8 cellular contexts compared by ENCODE assay signal in the genomic region with DNA sequence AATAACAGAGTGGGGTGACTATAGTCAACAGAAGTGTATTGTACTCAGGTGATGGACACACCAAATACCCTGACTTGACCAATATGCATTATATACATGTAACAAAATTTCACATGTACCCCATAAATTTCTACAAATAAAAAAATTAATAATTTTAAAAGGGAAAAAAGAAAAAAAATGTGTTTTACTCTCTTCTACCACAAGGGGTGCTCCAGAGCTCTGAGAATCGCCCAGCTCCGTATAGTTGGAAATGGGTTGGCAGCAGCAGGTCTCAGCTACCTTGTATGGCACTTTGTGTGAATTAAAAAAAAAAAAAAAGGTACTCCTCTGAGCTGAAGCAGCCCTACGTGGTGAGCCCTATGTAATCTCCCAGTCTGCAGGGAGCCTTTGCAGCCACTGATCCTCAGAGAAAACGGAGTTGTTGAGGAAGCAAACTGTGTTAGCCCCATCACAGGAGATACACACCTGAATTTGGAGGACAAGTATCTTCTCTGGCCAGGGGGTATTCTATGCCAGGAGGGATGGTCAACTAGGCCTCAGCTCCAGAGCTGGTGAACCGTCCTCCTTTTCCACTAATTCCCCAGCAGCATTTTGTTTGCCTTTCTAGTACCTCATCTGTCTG. TPM values are rescaled to one million over a fixed set of nuclear protein-coding genes. Genes with fewer than 3 reads are reported as not detected.
DNase-seq lines count a peak whose midpoint lies in the region; ATAC-seq, FAIRE-seq and TF ChIP-seq lines count a peak whose summit lies in the region.

No MANE protein-coding gene starts in this region.

- no peak for TF ChIP-seq POLR2A in K562 (conservative IDR thresholded peaks at IDR 0.05)

- H3K4me1 Mint-ChIP-seq in HFFc6 (ENCODE audit: low read depth) (no peaks in the 10 kb centered on the region), mesothelial cell of epicardium (no peaks in the 10 kb centered on the region)

- no peaks in the 10 kb centered on the region for H3K79me2 ChIP-seq in K562 (ENCODE audit: control insufficient read depth, insufficient read depth, low read length)

- peak overlapping the region; percentile 39; the same call in 1 of the 2 replicates for H2AFZ ChIP-seq in K562 (ENCODE audit: low read depth, low read length)

- CTCF ChIA-PET in K562 (lab: Yijun Ruan, JAX; ENCODE audit: low intra/inter-chr PET ratio), result no interaction called here

- no peak overlapping the region for H3K27ac ChIP-seq in K562 (ENCODE audit: extremely low read depth, low read depth, low read length)

- in situ Hi-C loops in K562 (cut with MboI), result no loop called here

- H3K27ac Mint-ChIP-seq in HFFc6 (no peak overlapping the region), mesothelial cell of epicardium (no peak overlapping the region)

- no peak overlapping the region for H3K4me3 ChIP-seq in K562

- H3K27me3 Mint-ChIP-seq in HFFc6 (ENCODE audit: insufficient read depth), result peaks cover 7% of the 10 kb centered on the region
- peaks cover 3% of the 10 kb centered on the region for H3K27me3 Mint-ChIP-seq in mesothelial cell of epicardium (ENCODE audit: low read depth)

- DNase-seq in EH (ENCODE audit: low read depth), result peak; percentile 2
- DNase-seq in HFFc6, result no peak
- peak in 3 of 4 experiments; percentile 18 to 25 (median 18) for DNase-seq in K562 (ENCODE audit: extremely low read depth in 1 of 4, low spot score in 3 of 4)
- no peak for DNase-seq in mesothelial cell of epicardium (ENCODE audit: low spot score in 2 of 2, unreplicated experiment in 2 of 2)
- no peak for DNase-seq in amniotic stem cell (lab: John Stamatoyannopoulos, UW)
- no peak for DNase-seq in SHP77 (lab: John Stamatoyannopoulos, UW)
- no peak for DNase-seq in mucosa of gallbladder (ENCODE audit: low spot score)

- peak; percentile 72 for TF ChIP-seq CTCF in HFFc6 (IDR thresholded peaks at IDR 0.05)
- TF ChIP-seq CTCF in K562 (IDR thresholded peaks at IDR 0.05 in 2 of 3, conservative IDR thresholded peaks at IDR 0.05 in 1 of 3; ENCODE audit: insufficient read depth in 2 of 3, low read depth in 1 of 3, low read length in 3 of 3), result peak; percentile 38 to 58 (median 41); a peak in 4 of 6 replicates
- peak; percentile 83 for TF ChIP-seq CTCF in mesothelial cell of epicardium (IDR thresholded peaks at IDR 0.05; ENCODE audit: unreplicated experiment)

- peak; percentile 74 for ATAC-seq in K562
- no peak for ATAC-seq in activated CD4-positive, CD25-positive, alpha-beta regulatory T cell treated with anti-CD3 and anti-CD28 coated beads, Interleukin-2, amount 50 U/mL, for 24 hours

- TF ChIP-seq RAD21 in K562 (CRISPR knock-in tag; conservative IDR thresholded peaks at IDR 0.05 in 1 of 2, IDR thresholded peaks at IDR 0.05 in 1 of 2), result no peak

- FAIRE-seq in K562 (lab: Jason Lieb, UNC), result peak; percentile 62

- BruUV-seq in K562 (replicated peaks; lab: Mats Ljungman, UMichigan), result no TSS peak

- H3K4me2 ChIP-seq in K562 (ENCODE audit: insufficient read depth, low read length), result no peak overlapping the region

- intact Hi-C loops in K562 (cut with micrococcal nuclease), result no loop called here

- WGBS in K562 (ENCODE audit: insufficient coverage, low coverage, missing lambda C conversion rate), result 13% methylated on average over 4 of the region's 5 CpGs

- H3K4me1 ChIP-seq in K562 (replicated peaks in 1 of 2; ENCODE audit: control insufficient read depth in 2 of 2, insufficient read depth in 2 of 2, low read length in 2 of 2), result peaks cover 0 to 2% of the 10 kb centered on the region in 2 experiments; a peak in 2 of 5 replicates

- H3K9me3 Mint-ChIP-seq in HFFc6 (no peaks in the 10 kb centered on the region), mesothelial cell of epicardium (no peaks in the 10 kb centered on the region)

- no peak overlapping the region; a peak in 1 of 4 replicates for H3K9ac ChIP-seq in K562 (ENCODE audit: insufficient read depth in 1 of 2, low read depth in 2 of 2, low read length in 2 of 2)

- no peaks in the 10 kb centered on the region for H3K9me3 ChIP-seq in K562 (replicated peaks; ENCODE audit: control insufficient read depth, insufficient read depth, low read depth, low read length)

- H4K20me1 ChIP-seq in K562 (replicated peaks; ENCODE audit: control insufficient read depth, insufficient read depth, low read length), result no peaks in the 10 kb centered on the region

- H3K27me3 ChIP-seq in K562 (ENCODE audit: control insufficient read depth in 2 of 2, insufficient read depth in 2 of 2, low read length in 2 of 2), result no peaks in the 10 kb centered on the region

- POLR2A ChIA-PET in K562 (lab: Yijun Ruan, JAX), result interaction anchor here (0.6 kb wide), 1 partner anchor 9 kb away, joined by 3 read pairs; no protein-coding TSS in a partner anchor

- H3K36me3 Mint-ChIP-seq in HFFc6 (ENCODE audit: low read depth) (no peaks in the 10 kb centered on the region), mesothelial cell of epicardium (no peaks in the 10 kb centered on the region)

- no peaks in the 10 kb centered on the region for H3K9me1 ChIP-seq in K562 (ENCODE audit: control insufficient read depth, insufficient read depth, low read length)

- no peaks in the 10 kb centered on the region for H3K36me3 ChIP-seq in K562 (ENCODE audit: control insufficient read depth, insufficient read depth, low read length)

- no peak for TF ChIP-seq EP300 in K562 (IDR thresholded peaks at IDR 0.05; ENCODE audit: low read length)

- H3K4me3 Mint-ChIP-seq in HFFc6 (no peak overlapping the region), mesothelial cell of epicardium (no peak overlapping the region)

TF ChIP-seq in K562, 482 proteins besides CTCF, POLR2A, EP300 and RAD21 (continues in another document):
- TF ChIP-seq ZNF707 (CRISPR knock-in tag; conservative IDR thresholded peaks at IDR 0.05) (no peak), NUFIP1 (IDR thresholded peaks at IDR 0.05; ENCODE audit: partially characterized antibody) (no peak), ZNF384 (IDR thresholded peaks at IDR 0.05; ENCODE audit: low read depth, low read length) (peak; percentile 63)
- TF ChIP-seq, protein P1, sequence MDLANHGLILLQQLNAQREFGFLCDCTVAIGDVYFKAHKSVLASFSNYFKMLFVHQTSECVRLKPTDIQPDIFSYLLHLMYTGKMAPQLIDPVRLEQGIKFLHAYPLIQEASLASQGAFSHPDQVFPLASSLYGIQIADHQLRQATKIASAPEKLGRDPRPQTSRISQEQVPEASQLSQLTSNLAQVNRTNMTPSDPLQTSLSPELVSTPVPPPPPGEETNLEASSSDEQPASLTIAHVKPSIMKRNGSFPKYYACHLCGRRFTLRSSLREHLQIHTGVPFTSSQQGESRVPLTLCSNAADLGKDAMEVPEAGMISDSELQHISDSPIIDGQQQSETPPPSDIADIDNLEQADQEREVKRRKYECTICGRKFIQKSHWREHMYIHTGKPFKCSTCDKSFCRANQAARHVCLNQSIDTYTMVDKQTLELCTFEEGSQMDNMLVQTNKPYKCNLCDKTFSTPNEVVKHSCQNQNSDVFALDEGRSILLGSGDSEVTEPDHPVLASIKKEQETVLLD (IDR thresholded peaks at IDR 0.05), result no peak

RNA-seq across cellular contexts. Expression of a gene that starts 17.2 kb away (rescaled TPM):
- total RNA-seq in HFFc6 (2021; fragmentation: NEBNext Ultra II Directional; extraction: Animal tissue kit (Norgen Biotek cat#: 25700)), result 10 to 100 TPM in 4 of 6 experiments, 1 to 10 TPM in 2; 6.5 to 12.5 (median 11.0) TPM
- total RNA-seq in K562 (2011; cell fraction: chromatin; rRNA removed; ENCODE audit: low replicate concordance), result 35.6 and 101 TPM in 2 replicates
- 13.7 and 14.7 TPM in 2 replicates for total RNA-seq in K562 (2011; cell fraction: nucleolus; rRNA removed)
- 36.4 and 45.1 TPM in 2 replicates for total RNA-seq in K562 (2011; cell fraction: nucleoplasm; rRNA removed)
- total RNA-seq in K562 (2014; rRNA removed), result 27.4 and 27.8 TPM in 2 replicates
- total RNA-seq in K562 (2014; rRNA removed; fragmentation: Illumina TruSeq; extraction: Trizol), result 48.4 and 49.6 TPM in 2 replicates
- 43.8 and 46.8 TPM in 2 replicates for total RNA-seq in K562 (2015; rRNA removed; fragmentation: Illumina TruSeq; extraction: Trizol)
- total RNA-seq in K562 (2021), result 34.4 and 35.4 TPM in 2 replicates
- polyA plus RNA-seq in K562 (2011; rRNA removed), result 11.3 and 14.8 TPM in 2 replicates
- polyA plus RNA-seq in K562 (2011; cell fraction: cytosol; rRNA removed), result 8.1 and 10.3 TPM in 2 replicates
- polyA plus RNA-seq in K562 (2011; cell fraction: nucleus; rRNA removed), result 13.8 and 15.5 TPM in 2 replicates
- polyA plus RNA-seq in K562 (2012), result 18.7 and 24.3 TPM in 2 replicates
- 29.9 and 35.7 TPM in 2 replicates for polyA plus RNA-seq in K562 (2014; fragmentation: Illumina TruSeq; extraction: Trizol)
- 10 to 100 TPM in 1 of 2 experiments, 1 to 10 TPM in 1; 8.6 to 18.0 TPM for polyA plus RNA-seq in K562 (2014; fragmentation: Nextera tagmentation; extraction: Ambion mirVana)
- polyA plus RNA-seq in K562 (2014; rRNA removed), result 19.3 and 20.2 TPM in 2 replicates
- 54.9 and 62.5 TPM in 2 replicates for polyA minus RNA-seq in K562 (2011; rRNA and poly(A)+ RNA removed)
- polyA minus RNA-seq in K562 (2011; cell fraction: cytosol; rRNA and poly(A)+ RNA removed), result 19.3 and 23.5 TPM in 2 replicates
- 34.6 and 41.5 TPM in 2 replicates for polyA minus RNA-seq in K562 (2011; cell fraction: nucleus; rRNA and poly(A)+ RNA removed)
- 30.4 to 33.5 TPM (median 31.6 TPM) in 3 replicates for total RNA-seq in mesothelial cell of epicardium
- total RNA-seq in mucosa of gallbladder, result 7.8 TPM

RNA-seq across cellular contexts. Expression of a gene that starts 29.4 kb away (rescaled TPM):
- total RNA-seq in HFFc6 (2021; fragmentation: NEBNext Ultra II Directional; extraction: Animal tissue kit (Norgen Biotek cat#: 25700)), result not detected
- not detected in 2 replicates for total RNA-seq in K562 (2011; cell fraction: chromatin; rRNA removed; ENCODE audit: low replicate concordance)
- total RNA-seq in K562 (2011; cell fraction: nucleolus; rRNA removed), result not detected in 2 replicates
- not detected in 2 replicates for total RNA-seq in K562 (2011; cell fraction: nucleoplasm; rRNA removed)
- total RNA-seq in K562 (2014; rRNA removed), result 0.04 and 0.05 TPM in 2 replicates
- total RNA-seq in K562 (2014; rRNA removed; fragmentation: Illumina TruSeq; extraction: Trizol), result 0.10 and 0.11 TPM in 2 replicates
- total RNA-seq in K562 (2015; rRNA removed; fragmentation: Illumina TruSeq; extraction: Trizol), result 0.04 and 0.19 TPM in 2 replicates
- total RNA-seq in K562 (2021), result 0.07 and 0.13 TPM in 2 replicates
- polyA plus RNA-seq in K562 (2011; rRNA removed), result 0.04 and 0.18 TPM in 2 replicates
- 0.03 and 0.10 TPM in 2 replicates for polyA plus RNA-seq in K562 (2011; cell fraction: cytosol; rRNA removed)
- 0.04 and 0.14 TPM in 2 replicates for polyA plus RNA-seq in K562 (2011; cell fraction: nucleus; rRNA removed)
- 0.12 and 0.23 TPM in 2 replicates for polyA plus RNA-seq in K562 (2012)
- 0.06 and 0.34 TPM in 2 replicates for polyA plus RNA-seq in K562 (2014; fragmentation: Illumina TruSeq; extraction: Trizol)
- polyA plus RNA-seq in K562 (2014; fragmentation: Nextera tagmentation; extraction: Ambion mirVana), result under 1 TPM in 1 of 2 experiments, not detected in 1; 0.04 TPM
- polyA plus RNA-seq in K562 (2014; rRNA removed), result 0.03 and 0.07 TPM in 2 replicates
- 0.42 TPM in 1 of 2 replicates, not detected in the other for polyA minus RNA-seq in K562 (2011; rRNA and poly(A)+ RNA removed)
- 0.29 TPM in 1 of 2 replicates, not detected in the other for polyA minus RNA-seq in K562 (2011; cell fraction: cytosol; rRNA and poly(A)+ RNA removed)
- polyA minus RNA-seq in K562 (2011; cell fraction: nucleus; rRNA and poly(A)+ RNA removed), result not detected in 2 replicates
- 15.8 to 17.3 TPM (median 17.1 TPM) in 3 replicates for total RNA-seq in mesothelial cell of epicardium
- total RNA-seq in mucosa of gallbladder, result 0.32 TPM

Comparison
In these comparisons a context has a peak if more than half of its experiments do, and no peak if none do; other contexts are left out.
1. DNase-seq: peak in EH (single experiment) and K562 (3 of 4); none in HFFc6 (single experiment), mesothelial cell of epicardium (0 of 2), amniotic stem cell (single experiment), SHP77 (0 of 2) and mucosa of gallbladder (single experiment).
2. RNA of a gene that starts 29.4 kb away (total RNA-seq): 15.8 to 17.3 TPM in mesothelial cell of epicardium; 0.32 TPM in mucosa of gallbladder (single experiment), 0.04 to 0.19 TPM in K562 and not detected in HFFc6; every median in the first group is over 10 times any median in the second.
3. Peak in every context shown above with its lines, with median percentiles within 50 percentile points of each other: CTCF ChIP-seq.